1 cellular context compared by ENCODE assay signal in genomic region chr1:152029937-152030211, GRCh38.
TF ChIP-seq lines count a peak whose summit lies in the region.

No MANE protein-coding gene starts in this region.

TF ChIP-seq in IMR-90, 13 proteins besides CTCF, POLR2A, EP300 and RAD21:
- no peak for TF ChIP-seq ELK1 (IDR thresholded peaks at IDR 0.05; ENCODE audit: borderline replicate concordance, low read depth, low read length)
- TF ChIP-seq NFE2L2 (IDR thresholded peaks at IDR 0.05; ENCODE audit: low read depth, low read length) = no peak
- TF ChIP-seq CHD1 (IDR thresholded peaks at IDR 0.05; ENCODE audit: low read depth, low read length) = no peak
- no peak for TF ChIP-seq USF2 (IDR thresholded peaks at IDR 0.05; ENCODE audit: low read depth, low read length)
- TF ChIP-seq FOS (IDR thresholded peaks at IDR 0.05; ENCODE audit: low read depth, low read length) = no peak
- TF ChIP-seq CEBPB (IDR thresholded peaks at IDR 0.05; ENCODE audit: low read depth, low read length) = no peak
- TF ChIP-seq RCOR1 (IDR thresholded peaks at IDR 0.05; ENCODE audit: insufficient replicate concordance, low read length) = no peak
- no peak for TF ChIP-seq SMC3 (IDR thresholded peaks at IDR 0.05; ENCODE audit: low read depth, low read length)
- no peak for TF ChIP-seq MAZ (IDR thresholded peaks at IDR 0.05; ENCODE audit: borderline replicate concordance, low read depth, low read length)
- TF ChIP-seq MXI1 (IDR thresholded peaks at IDR 0.05; ENCODE audit: borderline replicate concordance, low read depth, low read length) = no peak
- TF ChIP-seq BHLHE40 (IDR thresholded peaks at IDR 0.05; ENCODE audit: low read depth, low read length) = no peak
- TF ChIP-seq RFX5 (IDR thresholded peaks at IDR 0.05; ENCODE audit: low read depth, low read length) = no peak
- no peak for TF ChIP-seq MAFK (IDR thresholded peaks at IDR 0.05; ENCODE audit: low read depth, low read length)
